Comparison of ENCODE assay signal across 13 cellular contexts in genomic region chr5:167861134-167861930, GRCh38.
DNase-seq lines count a peak whose midpoint lies in the region; ATAC-seq and TF ChIP-seq lines count a peak whose summit lies in the region.
"Had no signal": no experiment of that assay in that cellular context is flagged by ENCODE, and none has a peak within 500 bp of the region (broad histone marks: within the 10 kb centered on the region; RNA-seq: fewer than 3 reads in every experiment).

No MANE protein-coding gene starts in this region.

- H3K27ac ChIP-seq in temporal lobe (ENCODE audit: low read depth, low read length), result peak overlapping the region; percentile 9
- H3K27ac ChIP-seq: esophagus squamous epithelium, HL-60, VCaP had no signal

- no peaks in the 10 kb centered on the region for H3K4me1 ChIP-seq in NT2/D1 (ENCODE audit: insufficient read depth, insufficient read length)
- H3K4me1 ChIP-seq: esophagus squamous epithelium had no signal

- H3K4me3 ChIP-seq in NT2/D1 (ENCODE audit: insufficient read length, low read depth) (no peak overlapping the region), fibroblast of the aortic adventitia (ENCODE audit: low read depth, low read length) (no peak overlapping the region)
- H3K4me3 ChIP-seq: esophagus squamous epithelium had no signal

- no peaks in the 10 kb centered on the region; the same call in 1 of the 2 replicates for H3K9me3 ChIP-seq in NT2/D1 (ENCODE audit: insufficient read depth, low read length)
- H3K9me3 ChIP-seq: esophagus squamous epithelium had no signal

- no peak overlapping the region for H3K9ac ChIP-seq in NT2/D1 (ENCODE audit: insufficient read length, low read depth)

- TF ChIP-seq CTCF in fibroblast of the aortic adventitia (IDR thresholded peaks at IDR 0.05; ENCODE audit: insufficient read depth, low read length), result no peak

- intact Hi-C loops in Right ventricle myocardium superior (cut with DNase I) (no loop called here), Right ventricle myocardium inferior (cut with DNase I) (no loop called here)

- no peak for DNase-seq in Right ventricle myocardium superior
- no peak for DNase-seq in Right ventricle myocardium inferior (ENCODE audit: missing footprints)
- peak; percentile 9 for DNase-seq in NT2/D1 (ENCODE audit: low read depth, low spot score)
- peak; percentile 13 for DNase-seq in fibroblast of the aortic adventitia (ENCODE audit: low read depth)
- no peak for DNase-seq in ureter (ENCODE audit: low spot score)
- DNase-seq: esophagus squamous epithelium, midbrain, NCI-H510A had no signal

- no peaks in the 10 kb centered on the region for H3K27me3 ChIP-seq in NT2/D1 (ENCODE audit: insufficient read depth, insufficient read length)
- H3K27me3 ChIP-seq: esophagus squamous epithelium had no signal

- no peaks in the 10 kb centered on the region for H3K36me3 ChIP-seq in NT2/D1 (ENCODE audit: insufficient read depth, insufficient read length, low read length)
- H3K36me3 ChIP-seq: esophagus squamous epithelium had no signal

- ATAC-seq in Right ventricle myocardium superior (ENCODE audit: poor library complexity) (peak; percentile 68), Right ventricle myocardium inferior (no peak), GM18861 (IDR thresholded peaks at IDR 0.05; ENCODE audit: unreplicated experiment) (no peak), HG03280 (IDR thresholded peaks at IDR 0.05; ENCODE audit: unreplicated experiment) (no peak)

Comparison
In these comparisons a context has a peak if more than half of its experiments do, and no peak if none do; other contexts are left out.
1. DNase-seq: peak in NT2/D1 (single experiment) and fibroblast of the aortic adventitia (single experiment); none in Right ventricle myocardium superior (single experiment), Right ventricle myocardium inferior (single experiment) and ureter (single experiment).